ENCODE assay signal across 2 cellular contexts in the genomic region with DNA sequence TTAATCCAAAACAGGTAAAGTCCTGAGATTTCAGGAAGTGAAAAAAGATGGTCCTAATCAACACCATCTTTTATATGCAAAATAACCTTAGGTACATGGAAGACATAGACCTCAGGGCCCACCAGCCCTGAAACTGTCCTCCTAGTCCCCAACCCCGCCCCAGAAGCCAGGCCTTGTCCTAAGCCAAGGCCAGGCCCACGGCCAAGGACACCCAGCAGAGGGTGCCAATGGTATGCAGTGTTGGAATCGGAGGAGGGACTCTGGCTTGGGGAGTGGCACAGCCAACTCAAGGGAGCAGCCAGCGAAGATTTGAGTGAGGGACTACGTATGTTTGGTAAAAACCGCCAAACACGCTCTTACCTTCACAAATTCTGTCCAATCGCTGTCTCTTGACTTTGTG.
TF ChIP-seq lines count a peak whose summit lies in the region.

No MANE protein-coding gene starts in this region.

TF ChIP-seq in HEK293, 187 proteins besides CTCF, POLR2A, EP300 and RAD21 (continued from another document):
- TF ChIP-seq, protein P1, sequence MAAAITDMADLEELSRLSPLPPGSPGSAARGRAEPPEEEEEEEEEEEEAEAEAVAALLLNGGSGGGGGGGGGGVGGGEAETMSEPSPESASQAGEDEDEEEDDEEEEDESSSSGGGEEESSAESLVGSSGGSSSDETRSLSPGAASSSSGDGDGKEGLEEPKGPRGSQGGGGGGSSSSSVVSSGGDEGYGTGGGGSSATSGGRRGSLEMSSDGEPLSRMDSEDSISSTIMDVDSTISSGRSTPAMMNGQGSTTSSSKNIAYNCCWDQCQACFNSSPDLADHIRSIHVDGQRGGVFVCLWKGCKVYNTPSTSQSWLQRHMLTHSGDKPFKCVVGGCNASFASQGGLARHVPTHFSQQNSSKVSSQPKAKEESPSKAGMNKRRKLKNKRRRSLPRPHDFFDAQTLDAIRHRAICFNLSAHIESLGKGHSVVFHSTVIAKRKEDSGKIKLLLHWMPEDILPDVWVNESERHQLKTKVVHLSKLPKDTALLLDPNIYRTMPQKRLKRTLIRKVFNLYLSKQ (tag by site-specific recombination; IDR thresholded peaks at IDR 0.05; ENCODE audit: borderline replicate concordance): no peak
- 0 out of 2 replicates have a peak, but pooled peaks have one; percentile 45 for TF ChIP-seq ZNF341 (tag by site-specific recombination; IDR thresholded peaks at IDR 0.05; ENCODE audit: low read depth)
- TF ChIP-seq ZNF654 (tag by site-specific recombination; IDR thresholded peaks at IDR 0.05; ENCODE audit: low read depth): peak; percentile 31

TF ChIP-seq in K562, 482 proteins besides CTCF, POLR2A, EP300 and RAD21 (continued from another document):
- TF ChIP-seq, protein P2, sequence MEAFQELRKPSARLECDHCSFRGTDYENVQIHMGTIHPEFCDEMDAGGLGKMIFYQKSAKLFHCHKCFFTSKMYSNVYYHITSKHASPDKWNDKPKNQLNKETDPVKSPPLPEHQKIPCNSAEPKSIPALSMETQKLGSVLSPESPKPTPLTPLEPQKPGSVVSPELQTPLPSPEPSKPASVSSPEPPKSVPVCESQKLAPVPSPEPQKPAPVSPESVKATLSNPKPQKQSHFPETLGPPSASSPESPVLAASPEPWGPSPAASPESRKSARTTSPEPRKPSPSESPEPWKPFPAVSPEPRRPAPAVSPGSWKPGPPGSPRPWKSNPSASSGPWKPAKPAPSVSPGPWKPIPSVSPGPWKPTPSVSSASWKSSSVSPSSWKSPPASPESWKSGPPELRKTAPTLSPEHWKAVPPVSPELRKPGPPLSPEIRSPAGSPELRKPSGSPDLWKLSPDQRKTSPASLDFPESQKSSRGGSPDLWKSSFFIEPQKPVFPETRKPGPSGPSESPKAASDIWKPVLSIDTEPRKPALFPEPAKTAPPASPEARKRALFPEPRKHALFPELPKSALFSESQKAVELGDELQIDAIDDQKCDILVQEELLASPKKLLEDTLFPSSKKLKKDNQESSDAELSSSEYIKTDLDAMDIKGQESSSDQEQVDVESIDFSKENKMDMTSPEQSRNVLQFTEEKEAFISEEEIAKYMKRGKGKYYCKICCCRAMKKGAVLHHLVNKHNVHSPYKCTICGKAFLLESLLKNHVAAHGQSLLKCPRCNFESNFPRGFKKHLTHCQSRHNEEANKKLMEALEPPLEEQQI (IDR thresholded peaks at IDR 0.05): no peak
- TF ChIP-seq GTF2F1 (IDR thresholded peaks at IDR 0.05; ENCODE audit: low read depth, low read length): no peak
- no peak for TF ChIP-seq L3MBTL2 (IDR thresholded peaks at IDR 0.05)
- TF ChIP-seq NFIX (CRISPR knock-in tag; IDR thresholded peaks at IDR 0.05; ENCODE audit: low read depth): no peak
- TF ChIP-seq PHF21A (IDR thresholded peaks at IDR 0.05; ENCODE audit: borderline replicate concordance, low read depth): no peak
- TF ChIP-seq NFRKB (IDR thresholded peaks at IDR 0.05; ENCODE audit: low read depth): no peak
- TF ChIP-seq ZNF589 (CRISPR knock-in tag; IDR thresholded peaks at IDR 0.05; ENCODE audit: low read depth): no peak
- TF ChIP-seq CSDE1 (IDR thresholded peaks at IDR 0.05): no peak
- no peak for TF ChIP-seq USF1 (CRISPR knock-in tag; IDR thresholded peaks at IDR 0.05)
- no peak for TF ChIP-seq ZBTB9 (CRISPR knock-in tag; IDR thresholded peaks at IDR 0.05)
- no peak for TF ChIP-seq TRIM25 (IDR thresholded peaks at IDR 0.05; ENCODE audit: borderline replicate concordance)
- no peak for TF ChIP-seq MEF2A (IDR thresholded peaks at IDR 0.05; ENCODE audit: control insufficient read depth, low read depth, low read length)
- no peak for TF ChIP-seq ZBTB17 (CRISPR knock-in tag; IDR thresholded peaks at IDR 0.05)
